Comparison of ENCODE assay signal across 35 cellular contexts in the genomic region with DNA sequence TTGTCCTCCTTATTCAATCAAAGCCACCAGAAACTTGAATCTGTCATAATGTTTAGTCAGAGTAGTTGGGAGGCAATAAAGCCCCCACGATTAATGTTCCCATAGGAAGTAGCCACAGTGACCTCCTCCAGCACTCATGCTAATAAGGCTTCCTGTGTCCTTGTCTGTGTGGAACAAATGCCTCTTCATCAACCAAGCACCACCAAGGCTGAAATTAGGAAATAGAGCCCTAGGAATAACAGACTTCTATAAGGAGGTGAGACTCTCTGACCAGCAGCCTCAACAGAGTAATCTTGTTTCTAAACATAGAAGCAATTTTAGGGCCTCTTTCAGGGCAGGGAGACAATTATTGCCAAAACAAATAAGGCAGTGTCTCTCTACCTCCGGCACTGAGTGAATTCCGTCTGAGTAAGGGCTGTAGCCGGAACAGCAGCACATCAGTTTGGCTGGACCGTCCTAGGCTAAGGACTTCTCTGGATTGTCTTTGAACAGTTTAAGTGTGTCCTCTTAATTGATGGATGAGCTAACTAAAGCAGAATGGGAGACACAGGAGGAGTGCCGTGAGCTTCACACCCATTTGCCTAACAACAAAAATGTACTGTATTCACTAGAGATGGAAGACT.
"Had no signal": no experiment of that assay in that cellular context is flagged by ENCODE, and none has a peak within 500 bp of the region (broad histone marks: within the 10 kb centered on the region; RNA-seq: fewer than 3 reads in every experiment).

No MANE protein-coding gene starts in this region.

- H3K4me3 ChIP-seq: heart left ventricle, lung, pancreas, prostate gland, skin epidermis, suprapubic skin, tibial artery, upper lobe of right lung had no signal

- H3K4me1 ChIP-seq: pancreas, prostate gland, suprapubic skin, tibial artery, upper lobe of right lung had no signal

- H3K27ac ChIP-seq: brain microvascular endothelial cell, pancreas, prostate gland, skin epidermis, suprapubic skin, tibial artery, upper lobe of right lung, VCaP had no signal

- ATAC-seq: activated CD4-positive, CD25-positive, alpha-beta regulatory T cell treated with anti-CD3 and anti-CD28 coated beads, Interleukin-2, amount 50 U/mL, for 24 hours; effector memory CD8-positive, alpha-beta T cell; left lobe of liver; pancreas; sciatic nerve; stimulated activated naive B cell treated with anti-CD40 and anti-IgM and Interleukin-4, amounts not matched to agents 10 μg/mL and 1 μg/mL and 100 μg/mL, for 72 hours; upper lobe of right lung had no signal

- H3K36me3 ChIP-seq: brain microvascular endothelial cell, heart left ventricle, pancreas, prostate gland, suprapubic skin, tibial artery, upper lobe of right lung had no signal

- H3K9me3 ChIP-seq: pancreas, prostate gland, suprapubic skin, upper lobe of right lung had no signal

- H3K27me3 ChIP-seq: brain microvascular endothelial cell, heart left ventricle, pancreas, suprapubic skin, tibial artery, upper lobe of right lung had no signal

- DNase-seq: activated CD4-positive, alpha-beta memory T cell treated with anti-CD3 and anti-CD28 coated beads for 36 hours; activated CD4-positive, alpha-beta T cell treated with anti-CD3 and anti-CD28 coated beads, Interleukin-2, amount 10 ng/mL, durations not matched to agents 24 days and 14 days; activated CD8-positive, alpha-beta memory T cell treated with anti-CD3 and anti-CD28 coated beads, Interleukin-2, amount 50 U/mL, for 48 hours; activated gamma-delta T cell; activated naive CD4-positive, alpha-beta T cell treated with anti-CD3 and anti-CD28 coated beads, Interleukin-2, amount 10 ng/mL, durations not matched to agents 7 days and 5 days; activated naive CD8-positive, alpha-beta T cell treated with anti-CD3 and anti-CD28 coated beads, Interleukin-2, amount 10 ng/mL, durations not matched to agents 7 days and 5 days; activated T-cell treated with anti-CD3 and anti-CD28 coated beads, Interleukin-2, amount 50 U/mL, for 24 hours; brain microvascular endothelial cell; cortex of kidney; effector memory CD8-positive, alpha-beta T cell; erythroblast; foreskin fibroblast; heart left ventricle; hypothalamus; immature natural killer cell; kidney glomerular epithelial cell; naive B cell; nucleus accumbens; pancreas; retina; stimulated activated CD4-positive, alpha-beta T cell treated with anti-CD3 and anti-CD28 coated beads, Interleukin-1b, Interleukin-23, amount 100 ng/mL, for 48 hours; stimulated activated CD4-positive, alpha-beta T cell treated with anti-CD3 and anti-CD28 coated beads, Interleukin-4, amount 100 ng/mL, for 4 hours; stimulated activated CD8-positive, alpha-beta memory T cell treated with anti-CD3 and anti-CD28 coated beads, Interleukin-4, amount 100 ng/mL, for 48 hours; stimulated activated naive B cell treated with anti-CD40 and anti-IgM and Interleukin-4, amounts not matched to agents 10 μg/mL and 1 μg/mL and 100 μg/mL, for 72 hours; T-helper 1 cell; tibial artery; upper lobe of right lung had no signal
